In genomic region chr2:55327470-55328230, GRCh38 we compare ENCODE assay signal across 26 cellular contexts.
"Had no signal": no experiment of that assay in that cellular context is flagged by ENCODE, and none has a peak within 500 bp of the region (broad histone marks: within the 10 kb centered on the region; RNA-seq: fewer than 3 reads in every experiment).

No MANE protein-coding gene starts in this region.

- H3K9me3 ChIP-seq: esophagus muscularis mucosa, gastroesophageal sphincter, right lobe of liver, suprapubic skin, vagina had no signal

- H3K79me2 ChIP-seq: parathyroid adenoma had no signal

- H3K27me3 ChIP-seq: esophagus muscularis mucosa, foreskin keratinocyte, gastroesophageal sphincter, heart right ventricle, right lobe of liver, suprapubic skin, vagina had no signal

- H3K4me1 ChIP-seq: esophagus muscularis mucosa, foreskin keratinocyte, gastroesophageal sphincter, heart right ventricle, parathyroid adenoma, right lobe of liver, suprapubic skin, vagina had no signal

- H3K4me2 ChIP-seq: smooth muscle cell had no signal

- H3K27ac ChIP-seq: coronary artery, esophagus muscularis mucosa, foreskin keratinocyte, gastroesophageal sphincter, heart right ventricle, parathyroid adenoma, right lobe of liver, suprapubic skin, vagina had no signal

- ATAC-seq: foreskin keratinocyte; gastroesophageal sphincter; heart right ventricle; natural killer cell; right lobe of liver; stimulated activated naive CD8-positive, alpha-beta T cell treated with anti-CD3 and anti-CD28 coated beads, Interleukin-15, amount 100 ng/mL, for 72 hours had no signal

- H2AFZ ChIP-seq: parathyroid adenoma had no signal

- H3K36me3 ChIP-seq: vagina had no signal

- DNase-seq: dermis blood vessel endothelial cell; effector memory CD4-positive, alpha-beta T cell; foreskin keratinocyte; glutamatergic neuron; heart right ventricle; hippocampal formation; islet precursor cell; natural killer cell; occipital lobe; right lobe of liver; stimulated activated CD4-positive, alpha-beta T cell treated with anti-CD3 and anti-CD28 coated beads, Interleukin-12 subunit alpha, Interleukin-12 subunit beta, amount 100 ng/mL, for 4 hours; stimulated activated CD4-positive, alpha-beta T cell treated with anti-CD3 and anti-CD28 coated beads, Interleukin-1b, Interleukin-23, amount 100 ng/mL, for 48 hours; stimulated activated CD4-positive, alpha-beta T cell treated with anti-CD3 and anti-CD28 coated beads, Interleukin-4, amount 100 ng/mL, for 1 hour; stimulated activated CD8-positive, alpha-beta memory T cell treated with anti-CD3 and anti-CD28 coated beads, Interleukin-4, amount 100 ng/mL, for 48 hours; stimulated activated naive CD4-positive, alpha-beta T cell; stimulated activated naive CD8-positive, alpha-beta T cell treated with anti-CD3 and anti-CD28 coated beads, Interleukin-15, amount 100 ng/mL, for 72 hours; trophoblast cell had no signal

- FAIRE-seq: endothelial cell of umbilical vein had no signal

- H3K9ac ChIP-seq: parathyroid adenoma had no signal

- H3K4me3 ChIP-seq: coronary artery, esophagus muscularis mucosa, gastroesophageal sphincter, heart right ventricle, lung, right lobe of liver, smooth muscle cell, suprapubic skin, vagina had no signal
